1 cellular context compared by ENCODE assay signal in genomic region chr12:108572166-108572790, GRCh38.
TF ChIP-seq lines count a peak whose summit lies in the region.

No MANE protein-coding gene starts in this region.

TF ChIP-seq in GM12878, 131 proteins besides CTCF, POLR2A, EP300 and RAD21 (continues in another document):
- TF ChIP-seq BHLHE40 (IDR thresholded peaks at IDR 0.05; ENCODE audit: borderline replicate concordance in 1 of 2, low read depth in 2 of 2, low read length in 1 of 2) (peak; percentile 23 to 73; a peak in 2 of 4 replicates), RELB (IDR thresholded peaks at IDR 0.05; ENCODE audit: low read depth) (peak; percentile 82; the same call in 1 of the 2 replicates), SKIL (IDR thresholded peaks at IDR 0.05; ENCODE audit: low read depth, poor library complexity, severe bottlenecking) (peak; percentile 47), ZNF592 (IDR thresholded peaks at IDR 0.05) (0 out of 2 replicates have a peak, but pooled peaks have one; percentile 8), ZBTB33 (IDR thresholded peaks at IDR 0.05) (no peak), POU2F2 (IDR thresholded peaks at IDR 0.05; ENCODE audit: borderline replicate concordance, low read depth, low read length) (peak; percentile 74; the same call in 2 of the 3 replicates), PAX5 (IDR thresholded peaks at IDR 0.05; ENCODE audit: borderline replicate concordance, low read depth, low read length) (peak; percentile 37), BACH1 (IDR thresholded peaks at IDR 0.05; ENCODE audit: borderline replicate concordance) (peak; percentile 8; the same call in 1 of the 2 replicates), DPF2 (IDR thresholded peaks at IDR 0.05) (peak; percentile 58; the same call in 1 of the 2 replicates), ZSCAN29 (IDR thresholded peaks at IDR 0.05) (no peak), TAF1 (IDR thresholded peaks at IDR 0.05; ENCODE audit: borderline replicate concordance, low read depth, low read length) (0 out of 2 replicates have a peak, but pooled peaks have one; percentile 8), SREBF1 (IDR thresholded peaks at IDR 0.05; ENCODE audit: low read length) (no peak), CHD2 (IDR thresholded peaks at IDR 0.05; ENCODE audit: borderline replicate concordance, low read depth, low read length) (0 out of 2 replicates have a peak, but pooled peaks have one; percentile 24), IKZF1 (conservative IDR thresholded peaks at IDR 0.05) (peak; percentile 47), ZNF687 (IDR thresholded peaks at IDR 0.05) (peak; percentile 91), IKZF2 (IDR thresholded peaks at IDR 0.05) (peak; percentile 33 to 57; a peak in 3 of 4 replicates), IRF5 (IDR thresholded peaks at IDR 0.05; ENCODE audit: borderline replicate concordance) (no peak), MEF2B (IDR thresholded peaks at IDR 0.05; ENCODE audit: partially characterized antibody, poor library complexity, severe bottlenecking) (peak; percentile 64), SMC3 (IDR thresholded peaks at IDR 0.05; ENCODE audit: borderline replicate concordance, low read length) (peak; percentile 10; the same call in 1 of the 2 replicates), BCL3 (IDR thresholded peaks at IDR 0.05; ENCODE audit: borderline replicate concordance, insufficient read depth, low read depth, low read length, poor library complexity, severe bottlenecking) (peak; percentile 50), ATF7 (IDR thresholded peaks at IDR 0.05; ENCODE audit: low read depth) (peak; percentile 83), ATF2 (IDR thresholded peaks at IDR 0.05; ENCODE audit: low read length) (peak; percentile 64; the same call in 1 of the 2 replicates), ZBED1 (IDR thresholded peaks at IDR 0.05; ENCODE audit: borderline replicate concordance) (0 out of 2 replicates have a peak, but pooled peaks have one; percentile 38), CREM (IDR thresholded peaks at IDR 0.05; ENCODE audit: low read depth) (0 out of 2 replicates have a peak, but pooled peaks have one; percentile 26), BCL11A (IDR thresholded peaks at IDR 0.05; ENCODE audit: low read depth, low read length) (peak; percentile 84), BMI1 (IDR thresholded peaks at IDR 0.05; ENCODE audit: borderline replicate concordance) (0 out of 2 replicates have a peak, but pooled peaks have one; percentile 27), NRF1 (conservative IDR thresholded peaks at IDR 0.05; ENCODE audit: low read depth, low read length) (no peak), RCOR1 (conservative IDR thresholded peaks at IDR 0.05; ENCODE audit: low read depth, low read length) (0 out of 2 replicates have a peak, but pooled peaks have one; percentile 39), RUNX3 (IDR thresholded peaks at IDR 0.05; ENCODE audit: low read length) (peak; percentile 22; the same call in 1 of the 2 replicates), ZNF622 (IDR thresholded peaks at IDR 0.05) (no peak), PAX8 (IDR thresholded peaks at IDR 0.05) (no peak), MAX (IDR thresholded peaks at IDR 0.05; ENCODE audit: low read depth, low read length) (0 out of 2 replicates have a peak, but pooled peaks have one; percentile 9), MXI1 (IDR thresholded peaks at IDR 0.05; ENCODE audit: low read depth, low read length) (no peak), ZNF24 (IDR thresholded peaks at IDR 0.05) (peak; percentile 44; the same call in 1 of the 2 replicates), ZNF217 (IDR thresholded peaks at IDR 0.05) (peak; percentile 90; the same call in 1 of the 2 replicates), KAT2A (conservative IDR thresholded peaks at IDR 0.05; ENCODE audit: control insufficient read depth, low read depth, low read length) (no peak), POLR2AphosphoS2 (IDR thresholded peaks at IDR 0.05; ENCODE audit: low read depth, low read length) (peak; percentile 70; the same call in 1 of the 2 replicates), MYC (IDR thresholded peaks at IDR 0.05; ENCODE audit: insufficient read depth, insufficient read length, insufficient replicate concordance, low read length, severe bottlenecking) (no peak)
